Comparison of ENCODE assay signal across 9 cellular contexts in genomic region chr20:25360631-25361286, GRCh38. TPM values are rescaled to one million over a fixed set of nuclear protein-coding genes. Genes with fewer than 3 reads are reported as not detected.
DNase-seq lines count a peak whose midpoint lies in the region; ATAC-seq, FAIRE-seq and TF ChIP-seq lines count a peak whose summit lies in the region.
"Had no signal": no experiment of that assay in that cellular context is flagged by ENCODE, and none has a peak within 500 bp of the region (broad histone marks: within the 10 kb centered on the region; RNA-seq: fewer than 3 reads in every experiment).

No MANE protein-coding gene starts in this region.

- no peak for TF ChIP-seq CTCF in neutrophil (IDR thresholded peaks at IDR 0.05)
- TF ChIP-seq CTCF in kidney (IDR thresholded peaks at IDR 0.05; ENCODE audit: borderline replicate concordance, extremely low read depth, insufficient read depth) = no peak

- DNase-seq in ELF-1 (ENCODE audit: low read depth, low spot score) = peak; percentile 53
- DNase-seq in HTR-8/SVneo (ENCODE audit: insufficient read length, low spot score) = peak; percentile 37
- DNase-seq in astrocyte of the hippocampus (ENCODE audit: low read depth, low spot score) = peak; percentile 76
- DNase-seq in kidney = no peak
- DNase-seq: NCI-H1105 had no signal

- H3K4me1 ChIP-seq in neutrophil (ENCODE audit: control insufficient read depth in 1 of 2, insufficient read depth in 1 of 2, low read depth in 1 of 2, low read length in 1 of 2) (peaks cover 9 to 10% of the 10 kb centered on the region in 2 experiments), kidney (ENCODE audit: control insufficient read depth in 1 of 2, insufficient read depth in 1 of 2, low read depth in 1 of 2, low read length in 2 of 2) (no peaks in the 10 kb centered on the region)

- no peak for FAIRE-seq in HTR-8/SVneo (lab: Jason Lieb, UNC)
- FAIRE-seq in kidney (lab: Jason Lieb, UNC) = no peak

- H3K36me3 ChIP-seq in neutrophil = no peaks in the 10 kb centered on the region
- no peaks in the 10 kb centered on the region for H3K36me3 ChIP-seq in kidney (ENCODE audit: control insufficient read depth in 1 of 2, insufficient read depth in 2 of 2, low read length in 2 of 2)

- ATAC-seq in GM21737 (IDR thresholded peaks at IDR 0.05; ENCODE audit: unreplicated experiment) (no peak), GM19467 (IDR thresholded peaks at IDR 0.05; ENCODE audit: unreplicated experiment) (no peak), HG02973 (IDR thresholded peaks at IDR 0.05; ENCODE audit: unreplicated experiment) (no peak)

- H3K4me3 ChIP-seq in neutrophil (ENCODE audit: low read depth in 1 of 2, low read length in 1 of 2) (peak overlapping the region; percentile 7 to 16), kidney (ENCODE audit: low read length in 2 of 2) (no peak overlapping the region)

- H3K27me3 ChIP-seq in neutrophil = no peaks in the 10 kb centered on the region

- no peak overlapping the region for H3K9ac ChIP-seq in kidney (ENCODE audit: low read length in 2 of 2)

- H3K9me3 ChIP-seq in neutrophil (no peaks in the 10 kb centered on the region), kidney (ENCODE audit: control insufficient read depth in 1 of 2, low read length in 2 of 2) (no peaks in the 10 kb centered on the region)

- intact Hi-C loops in kidney (cut with DNase I) = no loop called here

- H3K27ac ChIP-seq in neutrophil (peak overlapping the region; percentile 51), kidney (ENCODE audit: low read depth in 2 of 2, low read length in 2 of 2) (no peak overlapping the region)

RNA-seq across cellular contexts. Expression of gene ABHD12, which starts 29.9 kb away (rescaled TPM):
- 61.5 TPM for total RNA-seq in kidney
- polyA plus RNA-seq in kidney (ENCODE audit: insufficient read depth, low read depth, low replicate concordance) = 68.1 TPM

RNA-seq across cellular contexts. Expression of gene GINS1, which starts 46.7 kb away (rescaled TPM):
- total RNA-seq in kidney = 2.4 TPM
- 1.1 TPM for polyA plus RNA-seq in kidney (ENCODE audit: insufficient read depth, low read depth, low replicate concordance)

Comparison
In these comparisons a context has a peak if more than half of its experiments do, and no peak if none do; other contexts are left out.
1. H3K4me3 ChIP-seq: peak in neutrophil (2 of 2); none in kidney (0 of 2).